In the genomic region with DNA sequence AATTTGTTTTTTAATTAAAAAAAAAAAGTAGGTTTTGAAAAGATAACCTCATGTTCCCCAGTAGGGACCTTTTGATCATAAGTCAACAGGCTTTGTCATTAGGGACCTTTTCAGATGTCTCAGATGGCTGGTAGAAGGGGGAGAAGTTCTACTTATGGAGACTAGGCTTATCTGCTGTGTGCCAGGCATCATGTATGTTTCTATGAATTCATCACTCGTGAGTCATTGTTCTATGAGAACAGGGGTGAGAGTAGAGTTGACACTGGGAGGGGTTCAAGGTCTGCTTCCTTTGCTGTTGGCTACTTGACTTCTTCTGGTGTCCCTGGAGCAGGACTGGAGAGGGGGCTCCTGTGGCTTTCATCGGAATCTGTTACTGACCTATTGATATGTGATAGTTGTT, we compare ENCODE assay signal across 18 cellular contexts.
DNase-seq lines count a peak whose midpoint lies in the region; ATAC-seq and TF ChIP-seq lines count a peak whose summit lies in the region.
"Had no signal": no experiment of that assay in that cellular context is flagged by ENCODE, and none has a peak within 500 bp of the region (broad histone marks: within the 10 kb centered on the region; RNA-seq: fewer than 3 reads in every experiment).

No MANE protein-coding gene starts in this region.

- peaks cover 1% of the 10 kb centered on the region; the same call in 1 of the 2 replicates for H3K4me1 ChIP-seq in IMR-90 (ENCODE audit: control insufficient read depth, insufficient read depth, low read length)
- H3K4me1 ChIP-seq in ascending aorta: peaks cover 2 to 3% of the 10 kb centered on the region in 2 donors
- H3K4me1 ChIP-seq: colonic mucosa had no signal

- no peak overlapping the region for H3K4me3 Mint-ChIP-seq in activated T-cell treated with anti-CD3 and anti-CD28 coated beads, Interleukin-2, amount 50 U/mL, for 4 hours
- no peak overlapping the region for H3K4me3 Mint-ChIP-seq in natural killer cell
- H3K4me3 Mint-ChIP-seq: T-helper 2 cell treated with Interferon-gamma antibody and Interleukin-4, amounts not matched to agents 5 μg/mL and 100 μg/mL, for 36 hours had no signal

- H3K14ac ChIP-seq in IMR-90 (replicated peaks; ENCODE audit: low read depth, low read length): no peak overlapping the region

- no peak for TF ChIP-seq POLR2A in IMR-90 (IDR thresholded peaks at IDR 0.05; ENCODE audit: low read depth, low read length)

- no peak overlapping the region for H3K56ac ChIP-seq in IMR-90 (ENCODE audit: extremely low read depth, insufficient read depth, low read length)

- POLR2A ChIA-PET in IMR-90 (lab: Charles Lee; ENCODE audit: unreplicated experiment): no interaction called here

- peaks cover 35% of the 10 kb centered on the region for H3K4me1 Mint-ChIP-seq in activated T-cell treated with anti-CD3 and anti-CD28 coated beads, Interleukin-2, amount 50 U/mL, for 4 hours (ENCODE audit: low read depth)
- peaks cover 67 to 70% of the 10 kb centered on the region in 2 donors for H3K4me1 Mint-ChIP-seq in natural killer cell

- H3K36me3 Mint-ChIP-seq in activated T-cell treated with anti-CD3 and anti-CD28 coated beads, Interleukin-2, amount 50 U/mL, for 4 hours (ENCODE audit: insufficient read depth): peaks cover 24% of the 10 kb centered on the region
- no peaks in the 10 kb centered on the region for H3K36me3 Mint-ChIP-seq in natural killer cell

- BruUV-seq in IMR-90 (replicated peaks; lab: Mats Ljungman, UMichigan): no TSS peak

- H3K27me3 ChIP-seq in IMR-90 (ENCODE audit: control insufficient read depth, insufficient read depth, low read length): no peaks in the 10 kb centered on the region
- no peaks in the 10 kb centered on the region for H3K27me3 ChIP-seq in ascending aorta
- H3K27me3 ChIP-seq: colonic mucosa, esophagus squamous epithelium had no signal

- no peak overlapping the region for H4K8ac ChIP-seq in IMR-90 (ENCODE audit: low read depth in 2 of 2, low read length in 2 of 2)

- H2BK15ac ChIP-seq in IMR-90 (ENCODE audit: low read depth, low read length): no peak overlapping the region

- no peak overlapping the region for H2AK5ac ChIP-seq in IMR-90 (ENCODE audit: low read depth, low read length)

- no peak overlapping the region for H2AFZ ChIP-seq in IMR-90 (replicated peaks; ENCODE audit: low read length, poor library complexity)

- no peak overlapping the region for H3K23ac ChIP-seq in IMR-90 (ENCODE audit: low read depth, low read length)

- ATAC-seq in activated T-cell treated with anti-CD3 and anti-CD28 coated beads, Interleukin-2, amount 50 U/mL, for 4 hours: peak; percentile 68 to 77
- ATAC-seq in IMR-90 (ENCODE audit: low read depth): no peak
- no peak for ATAC-seq in natural killer cell
- no peak for ATAC-seq in HG03045 (IDR thresholded peaks at IDR 0.05; ENCODE audit: unreplicated experiment)
- ATAC-seq: left cardiac atrium had no signal

- no peak overlapping the region for H2AK9ac ChIP-seq in IMR-90 (replicated peaks; ENCODE audit: low read depth, low read length, poor library complexity)

- no peak overlapping the region for H3K4ac ChIP-seq in IMR-90 (ENCODE audit: low read depth, low read length)

- H3K27me3 Mint-ChIP-seq in activated T-cell treated with anti-CD3 and anti-CD28 coated beads, Interleukin-2, amount 50 U/mL, for 4 hours (ENCODE audit: low read depth): no peaks in the 10 kb centered on the region
- H3K27me3 Mint-ChIP-seq in natural killer cell (ENCODE audit: low read depth in 2 of 2): no peaks in the 10 kb centered on the region

- no peaks in the 10 kb centered on the region for H3K9me3 Mint-ChIP-seq in activated T-cell treated with anti-CD3 and anti-CD28 coated beads, Interleukin-2, amount 50 U/mL, for 4 hours
- H3K9me3 Mint-ChIP-seq in natural killer cell: no peaks in the 10 kb centered on the region
- H3K9me3 Mint-ChIP-seq: T-helper 2 cell treated with Interferon-gamma antibody and Interleukin-4, amounts not matched to agents 5 μg/mL and 100 μg/mL, for 36 hours had no signal

- no peak overlapping the region for H3K4me2 ChIP-seq in IMR-90 (ENCODE audit: low read depth, low read length)

- DNase-seq in activated T-cell treated with anti-CD3 and anti-CD28 coated beads, Interleukin-2, amount 50 U/mL, for 4 hours: no peak
- DNase-seq in activated T-cell treated with anti-CD3 and anti-CD28 coated beads for 4 hours (no peak), IMR-90 (peak; percentile 34), choroid plexus epithelial cell (ENCODE audit: low read depth) (peak; percentile 37), natural killer cell (no peak), ascending aorta (ENCODE audit: low spot score in 2 of 2) (no peak), HK-2 (ENCODE audit: unreplicated experiment) (no peak)
- DNase-seq: anterior cingulate cortex, colonic mucosa, esophagus squamous epithelium, hippocampal formation, Kasumi-1, left cardiac atrium, NCI-H1436, NCI-H446 treated with DMSO at 0.1 percent for 48 hours, retina had no signal

- no peak overlapping the region for H2BK20ac ChIP-seq in IMR-90 (ENCODE audit: low read depth, low read length)

- in situ Hi-C loops in IMR-90 (cut with MboI; ENCODE audit: low sequenced_read_pairs): no loop called here

- H2BK120ac ChIP-seq in IMR-90 (ENCODE audit: low read depth, low read length): no peak overlapping the region

- CTCF ChIA-PET in IMR-90 (lab: Yijun Ruan, JAX): no interaction called here

- H3K27ac ChIP-seq in IMR-90 (ENCODE audit: insufficient read depth, low read length) (no peak overlapping the region), ascending aorta (no peak overlapping the region)
- H3K27ac ChIP-seq: colonic mucosa, esophagus squamous epithelium had no signal

- WGBS in IMR-90 (ENCODE audit: extremely low coverage in 2 of 2, insufficient read length in 1 of 2), 2 experiments: no CpG with 5 or more reads among the region's 2 CpGs

- H3K36me3 ChIP-seq in IMR-90 (ENCODE audit: control insufficient read depth, insufficient read depth, low read length): peaks cover 2% of the 10 kb centered on the region; the same call in 1 of the 2 replicates
- peaks cover 8 to 10% of the 10 kb centered on the region in 2 donors for H3K36me3 ChIP-seq in ascending aorta
- H3K36me3 ChIP-seq: colonic mucosa had no signal

- no peak overlapping the region for H3K9ac ChIP-seq in IMR-90 (ENCODE audit: low read depth, low read length)

- peak overlapping the region; percentile 6 to 24 for H3K27ac Mint-ChIP-seq in natural killer cell
- H3K27ac Mint-ChIP-seq: T-helper 2 cell treated with Interferon-gamma antibody and Interleukin-4, amounts not matched to agents 5 μg/mL and 100 μg/mL, for 36 hours had no signal

- H4K5ac ChIP-seq in IMR-90 (ENCODE audit: low read depth, low read length): no peak overlapping the region

- no peaks in the 10 kb centered on the region for H4K20me1 ChIP-seq in IMR-90 (ENCODE audit: insufficient read depth, low read length)

- no peaks in the 10 kb centered on the region; a peak in 1 of 4 replicates for H3K79me1 ChIP-seq in IMR-90 (ENCODE audit: low read depth in 1 of 2, low read length in 2 of 2)

- TF ChIP-seq CTCF in IMR-90 (conservative IDR thresholded peaks at IDR 0.05; ENCODE audit: low read depth, low read length): no peak
- TF ChIP-seq CTCF in choroid plexus epithelial cell (conservative IDR thresholded peaks at IDR 0.05; ENCODE audit: low read depth, low read length): no peak
- no peak for TF ChIP-seq CTCF in natural killer cell (IDR thresholded peaks at IDR 0.05)
- no peak for TF ChIP-seq CTCF in ascending aorta (IDR thresholded peaks at IDR 0.05)

- peaks cover 3% of the 10 kb centered on the region; the same call in 1 of the 2 replicates for H3K9me1 ChIP-seq in IMR-90 (ENCODE audit: insufficient read depth, low read length)

- dilution Hi-C loops in IMR-90 (cut with HindIII; ENCODE audit: low sequenced_read_pairs, unreplicated experiment): no loop called here

- H4K91ac ChIP-seq in IMR-90 (ENCODE audit: insufficient read depth, low read depth, low read length): no peak overlapping the region

- no peak overlapping the region for H3K18ac ChIP-seq in IMR-90 (ENCODE audit: low read depth, low read length)

- H3K9me3 ChIP-seq in IMR-90 (ENCODE audit: control insufficient read depth, insufficient read depth, low read length) (no peaks in the 10 kb centered on the region), ascending aorta (no peaks in the 10 kb centered on the region)
- H3K9me3 ChIP-seq: colonic mucosa, esophagus squamous epithelium had no signal

- H3K4me3 ChIP-seq in IMR-90 (ENCODE audit: insufficient read depth, low read depth, low read length) (no peak overlapping the region), choroid plexus epithelial cell (ENCODE audit: low read depth, low read length) (no peak overlapping the region), ascending aorta (no peak overlapping the region)
- H3K4me3 ChIP-seq: colonic mucosa, esophagus squamous epithelium had no signal

- no peak overlapping the region for H2BK5ac ChIP-seq in IMR-90 (ENCODE audit: low read depth, low read length, poor library complexity, severe bottlenecking)

- intact Hi-C loops in IMR-90 (cut with micrococcal nuclease): no loop called here
- intact Hi-C loops in natural killer cell (cut with micrococcal nuclease): no loop called here
- intact Hi-C loops in ascending aorta (cut with DNase I): no loop called here

- TF ChIP-seq RAD21 in IMR-90 (IDR thresholded peaks at IDR 0.05; ENCODE audit: low read length): no peak

TF ChIP-seq in IMR-90, 13 proteins besides CTCF, POLR2A, EP300 and RAD21:
- TF ChIP-seq RCOR1 (IDR thresholded peaks at IDR 0.05; ENCODE audit: insufficient replicate concordance, low read length): no peak
- no peak for TF ChIP-seq SMC3 (IDR thresholded peaks at IDR 0.05; ENCODE audit: low read depth, low read length)
- TF ChIP-seq CEBPB (IDR thresholded peaks at IDR 0.05; ENCODE audit: low read depth, low read length): no peak
- TF ChIP-seq, protein P1, sequence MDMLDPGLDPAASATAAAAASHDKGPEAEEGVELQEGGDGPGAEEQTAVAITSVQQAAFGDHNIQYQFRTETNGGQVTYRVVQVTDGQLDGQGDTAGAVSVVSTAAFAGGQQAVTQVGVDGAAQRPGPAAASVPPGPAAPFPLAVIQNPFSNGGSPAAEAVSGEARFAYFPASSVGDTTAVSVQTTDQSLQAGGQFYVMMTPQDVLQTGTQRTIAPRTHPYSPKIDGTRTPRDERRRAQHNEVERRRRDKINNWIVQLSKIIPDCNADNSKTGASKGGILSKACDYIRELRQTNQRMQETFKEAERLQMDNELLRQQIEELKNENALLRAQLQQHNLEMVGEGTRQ (IDR thresholded peaks at IDR 0.05; ENCODE audit: low read depth, low read length): no peak

Comparison
In these comparisons a context has a peak if more than half of its experiments do, and no peak if none do; other contexts are left out.
1. ATAC-seq: peak in activated T-cell treated with anti-CD3 and anti-CD28 coated beads, Interleukin-2, amount 50 U/mL, for 4 hours (2 of 2); none in IMR-90 (single experiment), natural killer cell (0 of 3) and HG03045 (single experiment).
2. DNase-seq: peak in IMR-90 (single experiment) and choroid plexus epithelial cell (single experiment); none in activated T-cell treated with anti-CD3 and anti-CD28 coated beads, Interleukin-2, amount 50 U/mL, for 4 hours (single experiment), activated T-cell treated with anti-CD3 and anti-CD28 coated beads for 4 hours (single experiment), natural killer cell (single experiment), ascending aorta (0 of 2) and HK-2 (single experiment).